In the genomic region with DNA sequence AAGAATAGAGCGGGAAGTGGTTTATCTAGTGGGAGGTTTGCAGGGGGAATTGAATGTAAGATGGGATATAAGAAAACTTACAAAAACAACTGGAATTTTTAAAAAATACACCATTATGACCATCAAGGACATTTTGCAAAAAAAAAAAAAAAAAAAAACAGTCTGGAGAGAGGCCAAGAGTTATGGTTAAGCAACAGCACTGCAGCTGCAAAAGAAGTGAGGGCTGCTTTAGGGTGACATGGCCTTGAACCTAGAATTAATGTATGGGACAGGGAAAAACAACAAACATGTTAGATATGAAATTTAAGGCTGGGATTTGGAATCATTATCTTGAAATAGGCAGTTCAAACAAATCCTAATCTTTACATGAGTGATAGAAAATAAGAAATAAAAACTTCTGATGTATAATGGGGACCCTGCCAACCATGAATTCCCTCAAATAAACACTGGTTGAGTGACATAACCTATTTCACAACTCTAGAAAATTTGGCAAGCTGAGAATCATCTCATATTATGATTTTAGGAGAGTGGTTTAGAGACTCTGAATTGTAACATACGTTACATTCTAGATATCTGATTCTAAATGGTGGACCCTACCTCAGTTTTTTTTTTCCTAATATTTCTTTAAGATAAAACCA, we compare ENCODE assay signal across 21 cellular contexts. TPM values are rescaled to one million over a fixed set of nuclear protein-coding genes. Genes with fewer than 3 reads are reported as not detected.
DNase-seq lines count a peak whose midpoint lies in the region; FAIRE-seq and TF ChIP-seq lines count a peak whose summit lies in the region.
"Had no signal": no experiment of that assay in that cellular context is flagged by ENCODE, and none has a peak within 500 bp of the region (broad histone marks: within the 10 kb centered on the region; RNA-seq: fewer than 3 reads in every experiment).

No MANE protein-coding gene starts in this region.

- H3K4me3 Mint-ChIP-seq in chondrocyte (ENCODE audit: unreplicated experiment) (no peak overlapping the region), mesothelial cell of epicardium (no peak overlapping the region), Caco-2 (ENCODE audit: unreplicated experiment) (no peak overlapping the region)
- H3K4me3 Mint-ChIP-seq: activated CD8-positive, alpha-beta T cell treated with anti-CD3 and anti-CD28 coated beads, Interleukin-2, amount 10 ng/mL, durations not matched to agents 7 days and 5 days; activated naive CD8-positive, alpha-beta T cell treated with anti-CD3 and anti-CD28 coated beads, Interleukin-2, amount 10 ng/mL, durations not matched to agents 7 days and 5 days; natural killer cell treated with Interleukin-12 subunit alpha and Interleukin-12 subunit beta and Interleukin-15 and Interleukin-18, amount 100 ng/mL, for 72 hours had no signal

- intact Hi-C loops in kidney (cut with DNase I) (no loop called here), Caco-2 (cut with micrococcal nuclease; ENCODE audit: unreplicated experiment) (no loop called here)

- POLR2A ChIA-PET in Caco-2 (lab: Charles Lee), result no interaction called here

- DNase-seq in HL-60 (ENCODE audit: low read depth in 1 of 2, low spot score in 1 of 2) (peak; percentile 41 to 48), MV-4-11 (lab: John Stamatoyannopoulos, UW) (peak; percentile 83), chondrocyte (ENCODE audit: low spot score) (no peak), mesothelial cell of epicardium (ENCODE audit: low spot score in 2 of 2, unreplicated experiment in 2 of 2) (no peak), kidney (no peak), middle frontal gyrus (ENCODE audit: extremely low spot score, low spot score) (no peak), Caco-2 (no peak), urothelium cell line (ENCODE audit: low spot score) (no peak)
- DNase-seq: activated CD4-positive, CD25-positive, alpha-beta regulatory T cell; activated CD8-positive, alpha-beta T cell treated with anti-CD3 and anti-CD28 coated beads, Interleukin-2, amount 10 ng/mL, durations not matched to agents 7 days and 5 days; activated naive CD8-positive, alpha-beta T cell treated with anti-CD3 and anti-CD28 coated beads, Interleukin-2, amount 10 ng/mL, durations not matched to agents 7 days and 5 days; islet precursor cell; mesendoderm; MM.1S; NCI-H2029 treated with DMSO at 0.1 percent for 48 hours; NCI-H446; psoas muscle; testis had no signal

- H3K4me1 ChIP-seq in kidney (ENCODE audit: control insufficient read depth in 1 of 2, insufficient read depth in 1 of 2, low read depth in 1 of 2, low read length in 2 of 2) (peaks cover 0 to 3% of the 10 kb centered on the region in 2 donors), Caco-2 (peaks cover 16% of the 10 kb centered on the region)
- H3K4me1 ChIP-seq: testis had no signal

- H3K27me3 Mint-ChIP-seq in chondrocyte (ENCODE audit: low read depth), result no peaks in the 10 kb centered on the region
- no peaks in the 10 kb centered on the region for H3K27me3 Mint-ChIP-seq in mesothelial cell of epicardium (ENCODE audit: low read depth)
- H3K27me3 Mint-ChIP-seq in Caco-2 (ENCODE audit: insufficient read depth, unreplicated experiment), result peaks cover 22% of the 10 kb centered on the region
- H3K27me3 Mint-ChIP-seq: natural killer cell treated with Interleukin-12 subunit alpha and Interleukin-12 subunit beta and Interleukin-15 and Interleukin-18, amount 100 ng/mL, for 72 hours had no signal

- peaks cover 11% of the 10 kb centered on the region for H3K36me3 Mint-ChIP-seq in chondrocyte (ENCODE audit: low read depth)
- peaks cover 7% of the 10 kb centered on the region for H3K36me3 Mint-ChIP-seq in mesothelial cell of epicardium
- H3K36me3 Mint-ChIP-seq in Caco-2 (ENCODE audit: insufficient read depth, unreplicated experiment), result no peaks in the 10 kb centered on the region
- H3K36me3 Mint-ChIP-seq: activated naive CD8-positive, alpha-beta T cell treated with anti-CD3 and anti-CD28 coated beads, Interleukin-2, amount 10 ng/mL, durations not matched to agents 7 days and 5 days; natural killer cell treated with Interleukin-12 subunit alpha and Interleukin-12 subunit beta and Interleukin-15 and Interleukin-18, amount 100 ng/mL, for 72 hours had no signal

- CTCF ChIA-PET in Caco-2 (lab: Charles Lee), result no interaction called here

- TF ChIP-seq CTCF in HL-60 (IDR thresholded peaks at IDR 0.05; ENCODE audit: insufficient read depth, low read length) (no peak), chondrocyte (IDR thresholded peaks at IDR 0.05) (no peak), mesothelial cell of epicardium (IDR thresholded peaks at IDR 0.05; ENCODE audit: unreplicated experiment) (no peak), kidney (IDR thresholded peaks at IDR 0.05; ENCODE audit: borderline replicate concordance, extremely low read depth, insufficient read depth) (no peak), Caco-2 (IDR thresholded peaks at IDR 0.05; ENCODE audit: insufficient read depth in 1 of 2, low read depth in 1 of 2, low read length in 1 of 2, severe bottlenecking in 1 of 2, unreplicated experiment in 1 of 2) (no peak)

- H3K4me3 ChIP-seq in HL-60 (replicated peaks; ENCODE audit: insufficient read depth, low read length) (no peak overlapping the region), kidney (ENCODE audit: low read length in 2 of 2) (no peak overlapping the region), Caco-2 (ENCODE audit: low read depth, low read length) (no peak overlapping the region)
- H3K4me3 ChIP-seq: esophagus muscularis mucosa, psoas muscle, testis had no signal

- H3K4me1 Mint-ChIP-seq in chondrocyte (ENCODE audit: low read depth) (peaks cover 35% of the 10 kb centered on the region), mesothelial cell of epicardium (peaks cover 85% of the 10 kb centered on the region), Caco-2 (ENCODE audit: low read depth, unreplicated experiment) (peaks cover 11% of the 10 kb centered on the region)

- H3K27ac ChIP-seq in HL-60 (replicated peaks) (peak overlapping the region; percentile 62), kidney (ENCODE audit: low read depth in 2 of 2, low read length in 2 of 2) (no peak overlapping the region)
- H3K27ac ChIP-seq: esophagus muscularis mucosa, psoas muscle, testis had no signal

- H3K36me3 ChIP-seq in kidney (ENCODE audit: control insufficient read depth in 1 of 2, insufficient read depth in 2 of 2, low read length in 2 of 2) (no peaks in the 10 kb centered on the region), Caco-2 (ENCODE audit: control insufficient read depth, insufficient read depth, low read length) (no peaks in the 10 kb centered on the region)

- FAIRE-seq in kidney (lab: Jason Lieb, UNC) (no peak), urothelium cell line (lab: Jason Lieb, UNC) (no peak)
- FAIRE-seq: D721Med had no signal

- peak overlapping the region; percentile 42 for H3K27ac Mint-ChIP-seq in chondrocyte (ENCODE audit: unreplicated experiment)
- peak overlapping the region; percentile 88 for H3K27ac Mint-ChIP-seq in mesothelial cell of epicardium
- H3K27ac Mint-ChIP-seq in Caco-2 (ENCODE audit: unreplicated experiment), result no peak overlapping the region
- H3K27ac Mint-ChIP-seq: activated CD8-positive, alpha-beta T cell treated with anti-CD3 and anti-CD28 coated beads, Interleukin-2, amount 10 ng/mL, durations not matched to agents 7 days and 5 days; activated naive CD8-positive, alpha-beta T cell treated with anti-CD3 and anti-CD28 coated beads, Interleukin-2, amount 10 ng/mL, durations not matched to agents 7 days and 5 days; natural killer cell treated with Interleukin-12 subunit alpha and Interleukin-12 subunit beta and Interleukin-15 and Interleukin-18, amount 100 ng/mL, for 72 hours had no signal

- BruUV-seq in Caco-2 (replicated peaks; lab: Mats Ljungman, UMichigan), result no TSS peak

- H3K27me3 ChIP-seq in HL-60 (ENCODE audit: insufficient read depth, poor library complexity, severe bottlenecking), result no peaks in the 10 kb centered on the region
- no peaks in the 10 kb centered on the region for H3K27me3 ChIP-seq in Caco-2 (replicated peaks; ENCODE audit: control insufficient read depth, insufficient read depth, low read length)
- H3K27me3 ChIP-seq: esophagus muscularis mucosa, testis had no signal

- no peak overlapping the region for H3K9ac ChIP-seq in kidney (ENCODE audit: low read length in 2 of 2)

- H3K9me3 Mint-ChIP-seq in chondrocyte (ENCODE audit: low read depth), result no peaks in the 10 kb centered on the region
- H3K9me3 Mint-ChIP-seq in mesothelial cell of epicardium, result no peaks in the 10 kb centered on the region
- H3K9me3 Mint-ChIP-seq in Caco-2 (ENCODE audit: unreplicated experiment), result no peaks in the 10 kb centered on the region
- H3K9me3 Mint-ChIP-seq: activated naive CD8-positive, alpha-beta T cell treated with anti-CD3 and anti-CD28 coated beads, Interleukin-2, amount 10 ng/mL, durations not matched to agents 7 days and 5 days; natural killer cell treated with Interleukin-12 subunit alpha and Interleukin-12 subunit beta and Interleukin-15 and Interleukin-18, amount 100 ng/mL, for 72 hours had no signal

- H3K9me3 ChIP-seq in kidney (ENCODE audit: control insufficient read depth in 1 of 2, low read length in 2 of 2), result no peaks in the 10 kb centered on the region
- H3K9me3 ChIP-seq in Caco-2, result no peaks in the 10 kb centered on the region
- H3K9me3 ChIP-seq: esophagus muscularis mucosa, psoas muscle, testis had no signal

RNA-seq across cellular contexts. Expression of a gene that starts 40.1 kb away (rescaled TPM):
- 81.9 to 105 TPM (median 83.1 TPM) in 3 replicates for total RNA-seq in chondrocyte
- 158 to 164 TPM (median 161 TPM) in 3 replicates for total RNA-seq in mesothelial cell of epicardium
- total RNA-seq in kidney, result 23.6 TPM
- polyA plus RNA-seq in kidney (ENCODE audit: insufficient read depth, low read depth, low replicate concordance), result 7.1 TPM
- 0.65 and 0.70 TPM in 2 replicates for total RNA-seq in Caco-2 (2022)

Comparison
In these comparisons a context has a peak if more than half of its experiments do, and no peak if none do; other contexts are left out.
1. DNase-seq: peak in HL-60 (2 of 2) and MV-4-11 (single experiment); none in chondrocyte (single experiment), mesothelial cell of epicardium (0 of 2), kidney (single experiment), middle frontal gyrus (single experiment), Caco-2 (0 of 2) and urothelium cell line (single experiment).
2. RNA of a gene that starts 40.1 kb away (total RNA-seq): 158 to 164 TPM in mesothelial cell of epicardium, 81.9 to 105 TPM in chondrocyte and 23.6 TPM in kidney (single experiment); 0.65 to 0.70 TPM in Caco-2; every median in the first group is over 10 times any median in the second.